Comparison of ENCODE assay signal across 10 cellular contexts in the genomic region with DNA sequence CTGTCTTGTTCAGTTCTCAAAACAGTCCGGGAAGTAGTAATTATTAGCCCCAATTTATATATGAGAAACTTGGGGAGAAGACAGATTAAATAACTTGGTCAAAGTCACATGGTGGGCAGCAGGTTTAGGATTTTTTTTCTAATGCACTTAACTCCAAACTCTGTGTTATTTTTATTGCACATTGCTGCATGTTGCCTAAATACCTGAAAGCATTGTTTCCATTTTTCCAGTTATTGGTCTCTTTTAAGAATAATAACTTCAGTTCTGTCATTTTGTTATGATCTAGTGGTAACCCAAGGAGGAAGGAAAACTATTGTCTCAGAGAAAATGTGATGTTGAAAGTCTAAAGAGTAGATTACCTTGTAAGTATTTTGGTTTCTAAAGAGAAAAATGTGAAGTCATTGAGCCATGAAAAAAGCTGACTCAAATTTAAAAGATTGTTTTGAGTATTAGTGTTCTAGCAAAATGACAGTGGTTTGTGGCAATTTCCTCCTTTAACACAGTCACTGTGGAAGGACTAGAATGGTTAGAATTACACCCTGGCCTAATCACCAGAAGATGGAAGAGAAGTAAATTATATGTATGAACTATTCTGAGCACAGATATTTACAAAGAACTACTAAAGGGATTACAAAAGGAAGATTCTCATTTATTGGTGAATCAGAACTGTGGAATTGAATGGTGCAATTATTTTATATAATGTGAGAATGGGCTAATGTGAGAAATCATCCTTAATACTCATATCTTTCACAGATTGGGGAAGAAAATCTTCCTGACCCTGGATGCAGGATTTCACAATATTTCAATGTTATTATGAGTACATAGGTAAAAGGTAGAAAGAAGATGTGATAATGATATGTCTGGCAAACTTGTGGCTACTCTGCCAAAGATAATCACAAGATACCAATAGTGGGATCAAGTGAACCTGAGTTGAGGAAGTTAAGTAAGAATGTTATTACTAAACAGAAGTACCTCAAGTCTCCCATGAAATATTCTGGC. TPM values are rescaled to one million over a fixed set of nuclear protein-coding genes. Genes with fewer than 3 reads are reported as not detected.
A peak's percentile ranks its signal among the peaks of the same experiment; 100 is the strongest.
DNase-seq lines count a peak whose midpoint lies in the region; ATAC-seq, FAIRE-seq and TF ChIP-seq lines count a peak whose summit lies in the region.
"Had no signal": no experiment of that assay in that cellular context is flagged by ENCODE, and none has a peak within 500 bp of the region (broad histone marks: within the 10 kb centered on the region; RNA-seq: fewer than 3 reads in every experiment).

No MANE protein-coding gene starts in this region.

- TF ChIP-seq RAD21 in GM12878 (IDR thresholded peaks at IDR 0.05; ENCODE audit: insufficient read depth, low read depth, low read length) = no peak

- peak; percentile 94 for FAIRE-seq in GM12878 (lab: Jason Lieb, UNC)

- intact Hi-C loops in GM12878 (cut with micrococcal nuclease; ENCODE audit: unreplicated experiment) (loop anchor here (1.0 kb wide), 1 partner anchor 17 kb away; no protein-coding TSS in a partner anchor), head of caudate nucleus (cut with DNase I) (no loop called here)

- TF ChIP-seq CTCF in GM12878 (IDR thresholded peaks at IDR 0.05 in 2 of 3, conservative IDR thresholded peaks at IDR 0.05 in 1 of 3; ENCODE audit: control insufficient read depth in 2 of 3, extremely low read depth in 1 of 3, insufficient read depth in 1 of 3, low read depth in 3 of 3, low read length in 3 of 3) = no peak

- CTCF ChIA-PET in GM12878 (lab: Yijun Ruan, JAX) = interaction anchor here (1.0 to 3.4 kb wide), 5 partner anchors 9 to 416 kb away, joined by 3 to 25 read pairs (median 4); no protein-coding TSS in a partner anchor

- RAD21 ChIA-PET in GM12878 (lab: Charles Lee; ENCODE audit: unreplicated experiment) = interaction anchor here (1.0 kb wide), 1 partner anchor 11 kb away, joined by 6 read pairs; no protein-coding TSS in a partner anchor

- no peak overlapping the region for H3K4me3 ChIP-seq in GM12878

- H2AFZ ChIP-seq in GM12878 (ENCODE audit: control insufficient read depth, low read depth, low read length) = no peak overlapping the region

- WGBS in GM12878 (ENCODE audit: insufficient coverage, insufficient replicate concordance, low lambda C conversion rate, missing lambda C conversion rate) = 6% methylated on average over 1 of the region's 1 CpG

- H3K79me2 ChIP-seq in GM12878 (ENCODE audit: control insufficient read depth, insufficient read depth, low read length) = no peaks in the 10 kb centered on the region

- peak overlapping the region; percentile 40; the same call in 1 of the 2 replicates for H3K27ac ChIP-seq in GM12878 (ENCODE audit: control insufficient read depth, insufficient read depth)

- TF ChIP-seq POLR2A in GM12878 (IDR thresholded peaks at IDR 0.05; ENCODE audit: low read depth, low read length) = no peak

- peak; percentile 94 for ATAC-seq in GM21360 (IDR thresholded peaks at IDR 0.05; ENCODE audit: unreplicated experiment)
- peak; percentile 95 for ATAC-seq in HG03432 (IDR thresholded peaks at IDR 0.05; ENCODE audit: unreplicated experiment)
- ATAC-seq in GM12878 = peak; percentile 95

- DNase-seq in EH (ENCODE audit: low read depth) (peak; percentile 72), GM12878 (ENCODE audit: low read depth, low spot score) (peak; percentile 84), head of caudate nucleus (no peak), DMS53 treated with DMSO at 0.1 percent for 48 hours (lab: John Stamatoyannopoulos, UW; ENCODE audit: unreplicated experiment) (no peak), NCI-H1694 treated with DMSO at 0.1 percent for 48 hours (lab: John Stamatoyannopoulos, UW) (no peak), NCI-H128 (lab: John Stamatoyannopoulos, UW; ENCODE audit: unreplicated experiment) (no peak)
- DNase-seq: COR-L47 had no signal

- H3K9me3 ChIP-seq in GM12878 (replicated peaks; ENCODE audit: control insufficient read depth, insufficient read depth, low read length) = no peaks in the 10 kb centered on the region; the same call in 2 of the 3 replicates

- in situ Hi-C loops in GM12878 (cut with MboI) = no loop called here

- H3K9ac ChIP-seq in GM12878 (ENCODE audit: control insufficient read depth, insufficient read depth, low read length) = no peak overlapping the region

- no peaks in the 10 kb centered on the region for H4K20me1 ChIP-seq in GM12878 (ENCODE audit: control insufficient read depth, insufficient read depth)

- POLR2A ChIA-PET in GM12878 (lab: Charles Lee) = no interaction called here

- no TSS peak for BruUV-seq in GM12878 (replicated peaks; lab: Mats Ljungman, UMichigan)

- H3K4me2 ChIP-seq in GM12878 (ENCODE audit: control insufficient read depth, insufficient read depth) = peak overlapping the region; percentile 72

- peaks cover 17% of the 10 kb centered on the region for H3K4me1 ChIP-seq in GM12878 (ENCODE audit: control insufficient read depth, insufficient read depth, low read length)

- peak; percentile 85 to 90 for TF ChIP-seq EP300 in GM12878 (IDR thresholded peaks at IDR 0.05; ENCODE audit: borderline replicate concordance in 1 of 2, control insufficient read depth in 1 of 2, low read depth in 2 of 2, low read length in 2 of 2)

- no peaks in the 10 kb centered on the region for H3K36me3 ChIP-seq in GM12878 (ENCODE audit: control insufficient read depth in 2 of 2, insufficient read depth in 2 of 2, low read length in 1 of 2)

- no peaks in the 10 kb centered on the region for H3K27me3 ChIP-seq in GM12878 (replicated peaks in 1 of 2; ENCODE audit: control insufficient read depth in 2 of 2, insufficient read depth in 2 of 2, low read length in 1 of 2)

- SMC1A ChIA-PET in GM12878 (lab: Charles Lee; ENCODE audit: uncharacterized antibody, unreplicated experiment) = interaction anchor here (1.0 to 3.4 kb wide), 6 partner anchors 11 to 50 kb away, joined by 3 to 22 read pairs (median 6); no protein-coding TSS in a partner anchor

TF ChIP-seq in GM12878, 131 proteins besides CTCF, POLR2A, EP300 and RAD21 (continues in another document):
- TF ChIP-seq ZBED1 (IDR thresholded peaks at IDR 0.05; ENCODE audit: borderline replicate concordance) (peak; percentile 66), JUND (IDR thresholded peaks at IDR 0.05; ENCODE audit: low read depth, low read length) (peak; percentile 66; the same call in 1 of the 2 replicates), MTA2 (IDR thresholded peaks at IDR 0.05; ENCODE audit: low read depth) (peak; percentile 94), STAT1 (conservative IDR thresholded peaks at IDR 0.05) (no peak), IKZF2 (IDR thresholded peaks at IDR 0.05) (peak; percentile 89 to 90), POLR2AphosphoS2 (IDR thresholded peaks at IDR 0.05; ENCODE audit: low read depth, low read length) (no peak), CHD2 (IDR thresholded peaks at IDR 0.05; ENCODE audit: borderline replicate concordance, low read depth, low read length) (peak; percentile 45; the same call in 1 of the 2 replicates), ZNF24 (IDR thresholded peaks at IDR 0.05) (peak; percentile 45; the same call in 1 of the 2 replicates), CEBPB (IDR thresholded peaks at IDR 0.05; ENCODE audit: borderline replicate concordance in 1 of 2, low read depth in 2 of 2, low read length in 2 of 2) (no peak), RFX5 (IDR thresholded peaks at IDR 0.05; ENCODE audit: low read depth, low read length) (no peak), SMARCA5 (IDR thresholded peaks at IDR 0.05) (peak; percentile 63; the same call in 1 of the 2 replicates), MXI1 (IDR thresholded peaks at IDR 0.05; ENCODE audit: low read depth, low read length) (no peak), MTA3 (IDR thresholded peaks at IDR 0.05; ENCODE audit: borderline replicate concordance, low read length) (0 out of 2 replicates have a peak, but pooled peaks have one; percentile 52), NR2F1 (conservative IDR thresholded peaks at IDR 0.05) (peak; percentile 40)
- TF ChIP-seq, protein P1, sequence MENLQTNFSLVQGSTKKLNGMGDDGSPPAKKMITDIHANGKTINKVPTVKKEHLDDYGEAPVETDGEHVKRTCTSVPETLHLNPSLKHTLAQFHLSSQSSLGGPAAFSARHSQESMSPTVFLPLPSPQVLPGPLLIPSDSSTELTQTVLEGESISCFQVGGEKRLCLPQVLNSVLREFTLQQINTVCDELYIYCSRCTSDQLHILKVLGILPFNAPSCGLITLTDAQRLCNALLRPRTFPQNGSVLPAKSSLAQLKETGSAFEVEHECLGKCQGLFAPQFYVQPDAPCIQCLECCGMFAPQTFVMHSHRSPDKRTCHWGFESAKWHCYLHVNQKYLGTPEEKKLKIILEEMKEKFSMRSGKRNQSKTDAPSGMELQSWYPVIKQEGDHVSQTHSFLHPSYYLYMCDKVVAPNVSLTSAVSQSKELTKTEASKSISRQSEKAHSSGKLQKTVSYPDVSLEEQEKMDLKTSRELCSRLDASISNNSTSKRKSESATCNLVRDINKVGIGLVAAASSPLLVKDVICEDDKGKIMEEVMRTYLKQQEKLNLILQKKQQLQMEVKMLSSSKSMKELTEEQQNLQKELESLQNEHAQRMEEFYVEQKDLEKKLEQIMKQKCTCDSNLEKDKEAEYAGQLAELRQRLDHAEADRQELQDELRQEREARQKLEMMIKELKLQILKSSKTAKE (IDR thresholded peaks at IDR 0.05; ENCODE audit: low read depth, poor library complexity, severe bottlenecking) = peak; percentile 59

RNA-seq across cellular contexts. Expression of a gene that starts 21.7 kb away (rescaled TPM):
- total RNA-seq in GM12878 (2013; cell fraction: nucleolus; rRNA removed) = 0.95 TPM in 1 of 2 replicates, not detected in the other
- total RNA-seq in GM12878 (2014; rRNA removed) (0.11 and 0.17 TPM in 2 replicates), GM12878 (2014; rRNA removed; fragmentation: Illumina TruSeq; extraction: Trizol) (0.36 and 0.37 TPM in 2 replicates), GM12878 (2021) (0.23 and 0.43 TPM in 2 replicates)
- 0.39 TPM for polyA plus RNA-seq in GM12878 (2011; ENCODE audit: low read depth)
- polyA plus RNA-seq in GM12878 (2011; rRNA removed) (0.17 and 0.19 TPM in 2 replicates), GM12878 (2014; fragmentation: Illumina TruSeq; extraction: Trizol) (0.14 and 0.16 TPM in 2 replicates), GM12878 (2014; fragmentation: Nextera tagmentation; extraction: Ambion mirVana) (under 1 TPM; 0.26 to 0.33 TPM), GM12878 (2014; rRNA removed) (0.11 and 0.15 TPM in 2 replicates), GM12878 (2016; fragmentation: Nextera tagmentation; extraction: Ambion mirVana) (under 1 TPM in 1 of 2 experiments, not detected in 1; 0.09 TPM)
- polyA plus RNA-seq in GM12878 (2011; cell fraction: cytosol; rRNA removed) = not detected in 2 replicates
- polyA plus RNA-seq in GM12878 (2011; cell fraction: nucleus; rRNA removed) = 0.07 TPM in 1 of 2 replicates, not detected in the other
- polyA plus RNA-seq in GM12878 (2012) = 0.57 and 1.1 TPM in 2 replicates
- polyA minus RNA-seq in GM12878 (2011; rRNA and poly(A)+ RNA removed) = not detected in 2 replicates
- polyA minus RNA-seq in GM12878 (2011; cell fraction: cytosol; rRNA and poly(A)+ RNA removed) = not detected in 2 replicates
- not detected in 2 replicates for polyA minus RNA-seq in GM12878 (2011; cell fraction: nucleus; rRNA and poly(A)+ RNA removed)
- polyA plus RNA-seq: neural cell had no signal

Comparison
In these comparisons a context has a peak if more than half of its experiments do, and no peak if none do; other contexts are left out.
1. DNase-seq: peak in EH (single experiment) and GM12878 (single experiment); none in head of caudate nucleus (0 of 42), DMS53 treated with DMSO at 0.1 percent for 48 hours (single experiment), NCI-H1694 treated with DMSO at 0.1 percent for 48 hours (single experiment) and NCI-H128 (single experiment).
2. Peak in every context shown above with its lines, with median percentiles within 50 percentile points of each other: ATAC-seq.